Comparison of ENCODE assay signal across 7 cellular contexts in the genomic region with DNA sequence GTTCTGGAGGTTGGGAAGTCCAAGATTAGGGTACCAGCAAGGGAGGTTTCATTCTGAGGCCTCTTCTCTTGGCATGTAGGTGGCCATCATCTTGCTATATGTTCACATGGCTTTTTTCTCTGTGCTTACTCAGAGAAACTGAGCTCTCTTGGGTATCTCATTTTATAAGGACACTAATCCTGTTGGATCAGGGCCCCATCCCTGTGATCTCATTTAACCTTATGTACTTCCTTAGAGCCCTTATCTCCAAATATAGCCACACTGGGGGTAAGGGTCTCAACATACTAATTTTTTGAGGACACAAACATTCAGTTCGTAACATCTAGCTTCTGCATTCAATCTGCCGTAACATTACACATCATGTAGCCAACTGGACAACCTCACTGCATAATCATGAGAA.
"Had no signal": no experiment of that assay in that cellular context is flagged by ENCODE, and none has a peak within 500 bp of the region (broad histone marks: within the 10 kb centered on the region; RNA-seq: fewer than 3 reads in every experiment).

No MANE protein-coding gene starts in this region.

- H3K9ac ChIP-seq: KMS-11 had no signal

- H3K4me2 ChIP-seq: KMS-11 had no signal

- H3K4me3 ChIP-seq: K562 had no signal

- H3K27ac ChIP-seq: HL-60, KMS-11 had no signal

- DNase-seq: IMR-90, KBM-7, KG1 had no signal

- FAIRE-seq: HTR-8/SVneo, K562 had no signal

- ATAC-seq: K562 had no signal
